8 cellular contexts compared by ENCODE assay signal in the genomic region with DNA sequence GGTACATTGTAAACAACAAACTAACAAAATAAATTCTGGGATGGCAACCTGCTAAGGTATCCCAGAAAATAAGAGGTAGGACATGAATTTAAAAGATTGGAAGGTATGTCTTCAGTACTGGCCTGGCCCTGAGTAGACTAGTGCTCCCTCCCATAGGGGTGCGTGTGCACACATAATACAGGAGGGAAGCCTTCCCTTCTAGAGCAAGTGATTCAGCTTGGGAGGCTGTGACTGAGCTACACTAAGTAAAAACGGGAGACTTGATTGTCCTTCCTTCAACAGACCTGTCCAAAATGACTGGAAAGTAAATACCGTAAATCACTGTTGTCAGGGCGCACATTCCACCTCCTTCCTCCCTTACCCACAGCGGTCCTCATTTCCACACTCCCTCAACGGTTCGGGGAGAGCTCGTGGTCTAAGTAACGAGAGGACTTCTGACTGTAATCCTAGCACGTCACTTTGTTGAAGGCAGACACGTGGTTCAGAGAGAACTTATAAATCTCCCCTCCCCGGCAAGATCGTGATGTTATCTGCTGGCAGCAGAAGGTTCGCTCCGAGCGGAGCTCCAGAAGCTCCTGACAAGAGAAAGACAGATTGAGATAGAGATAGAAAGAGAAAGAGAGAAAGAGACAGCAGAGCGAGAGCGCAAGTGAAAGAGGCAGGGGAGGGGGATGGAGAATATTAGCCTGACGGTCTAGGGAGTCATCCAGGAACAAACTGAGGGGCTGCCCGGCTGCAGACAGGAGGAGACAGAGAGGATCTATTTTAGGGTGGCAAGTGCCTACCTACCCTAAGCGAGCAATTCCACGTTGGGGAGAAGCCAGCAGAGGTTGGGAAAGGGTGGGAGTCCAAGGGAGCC. TPM values are rescaled to one million over a fixed set of nuclear protein-coding genes. Genes with fewer than 3 reads are reported as not detected.
DNase-seq lines count a peak whose midpoint lies in the region; ATAC-seq and TF ChIP-seq lines count a peak whose summit lies in the region.

A gene (plus strand): TSS at position 523 of the 859 bp plus-strand sequence. CDS start 1,366 bp downstream, outside the sequence.

- WGBS in esophagus muscularis mucosa = 2% methylated on average over 22 of the region's 22 CpGs

- in situ Hi-C loops in KBM-7 (cut with MboI; ENCODE audit: low pct_unique_long_range_greater_than_20kb, low sequenced_read_pairs) = no loop called here

- intact Hi-C loops in esophagus muscularis mucosa (cut with DNase I) (loop anchor here (5.0 to 10.0 kb wide), 4 partner anchors 150 to 830 kb away; a partner anchor contains a TSS), mucosa of descending colon (cut with DNase I, micrococcal nuclease) (no loop called here)

- no peaks in the 10 kb centered on the region for H3K36me3 ChIP-seq in esophagus muscularis mucosa
- H3K36me3 ChIP-seq in mucosa of descending colon (ENCODE audit: low read depth) = no peaks in the 10 kb centered on the region

- TF ChIP-seq CTCF in esophagus muscularis mucosa (IDR thresholded peaks at IDR 0.05) (peak in 1 of 3 experiments; percentile 21), mucosa of descending colon (IDR thresholded peaks at IDR 0.05) (no peak)

- TF ChIP-seq POLR2A in esophagus muscularis mucosa (IDR thresholded peaks at IDR 0.05; ENCODE audit: low read depth) = peak; percentile 79

- peak; percentile 56 for TF ChIP-seq EP300 in esophagus muscularis mucosa (IDR thresholded peaks at IDR 0.05)

- H3K4me1 ChIP-seq in esophagus muscularis mucosa = peaks cover 6 to 36% (median 33%) of the 10 kb centered on the region in 4 donors
- H3K4me1 ChIP-seq in mucosa of descending colon (ENCODE audit: low read depth) = peaks cover 13% of the 10 kb centered on the region

- peak within 1 kb of the TSS; percentile 83 to 91 (median 90) for H3K27ac ChIP-seq in esophagus muscularis mucosa (replicated peaks in 1 of 4)

- peak; percentile 48 for ATAC-seq in GM21786 (IDR thresholded peaks at IDR 0.05; ENCODE audit: unreplicated experiment)
- ATAC-seq in mucosa of descending colon = peak; percentile 46

- H3K9me3 ChIP-seq in esophagus muscularis mucosa (no peaks in the 10 kb centered on the region), mucosa of descending colon (no peaks in the 10 kb centered on the region)

- peak within 1 kb of the TSS; percentile 69 to 78 (median 74) for H3K4me3 ChIP-seq in esophagus muscularis mucosa
- no peak within 1 kb of the TSS for H3K4me3 ChIP-seq in mucosa of descending colon

- no peaks in the 10 kb centered on the region for H3K27me3 ChIP-seq in esophagus muscularis mucosa

- peak; percentile 22 for DNase-seq in NCI-H1436 (lab: John Stamatoyannopoulos, UW)
- DNase-seq in NCI-H1436 treated with DMSO at 0.1 percent for 48 hours (lab: John Stamatoyannopoulos, UW) = no peak
- peak; percentile 61 for DNase-seq in KBM-7
- peak; percentile 24 for DNase-seq in UCSD-AML1 (lab: John Stamatoyannopoulos, UW; ENCODE audit: unreplicated experiment)
- DNase-seq in esophagus muscularis mucosa (ENCODE audit: extremely low spot score) = no peak
- peak in 1 of 3 donors; percentile 37 for DNase-seq in mucosa of descending colon
- peak; percentile 54 for DNase-seq in ureter (ENCODE audit: low spot score)

RNA-seq across cellular contexts. Expression of the gene that starts here (rescaled TPM):
- total RNA-seq in esophagus muscularis mucosa (10 to 100 TPM in 1 of 4 donors, 1 to 10 TPM in 3; 5.3 to 12.6 (median 6.1) TPM), mucosa of descending colon (1 to 10 TPM in 1 of 3 donors, under 1 TPM in 2; 0.09 to 8.5 (median 0.48) TPM), ureter (17.4 TPM)

Comparison
In these comparisons a context has a peak if more than half of its experiments do, and no peak if none do; other contexts are left out.
1. DNase-seq: peak in NCI-H1436 (single experiment), KBM-7 (single experiment), UCSD-AML1 (single experiment) and ureter (single experiment); none in NCI-H1436 treated with DMSO at 0.1 percent for 48 hours (single experiment) and esophagus muscularis mucosa (single experiment).